In the genomic region with DNA sequence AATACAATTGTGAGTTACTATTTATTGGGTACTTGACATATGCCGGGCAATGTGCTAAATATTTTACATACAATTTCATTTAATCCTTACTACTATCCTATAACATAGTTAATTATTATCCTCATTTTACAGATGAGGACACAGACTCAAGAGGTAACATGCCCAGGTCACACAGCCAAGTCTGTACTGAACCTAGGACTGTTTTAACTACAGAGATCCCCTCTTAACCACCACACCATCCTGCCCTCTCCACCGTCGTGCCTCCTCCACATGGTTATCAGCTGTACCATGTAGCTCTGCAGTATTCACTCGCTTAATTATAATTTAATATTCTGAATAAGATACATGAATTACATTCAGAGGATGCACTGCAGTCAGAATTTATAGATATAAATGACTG, we compare ENCODE assay signal across 1 cellular context.
TF ChIP-seq lines count a peak whose summit lies in the region.

No MANE protein-coding gene starts in this region.

TF ChIP-seq in neural cell, 6 proteins besides CTCF, POLR2A, EP300 and RAD21 (continued from another document):
- no peak for TF ChIP-seq REST (IDR thresholded peaks at IDR 0.05; ENCODE audit: borderline replicate concordance)
- TF ChIP-seq EZH2 (IDR thresholded peaks at IDR 0.05; ENCODE audit: borderline replicate concordance, insufficient read depth, low read length, poor library complexity, severe bottlenecking), result no peak
- TF ChIP-seq TAF1 (IDR thresholded peaks at IDR 0.05; ENCODE audit: low read depth), result no peak
- TF ChIP-seq POLR2AphosphoS5 (IDR thresholded peaks at IDR 0.05), result no peak
- no peak for TF ChIP-seq SMC3 (conservative IDR thresholded peaks at IDR 0.05; ENCODE audit: poor library complexity)
